ENCODE assay signal across 8 cellular contexts in genomic region chr15:40307421-40308165, GRCh38. TPM values are rescaled to one million over a fixed set of nuclear protein-coding genes. Genes with fewer than 3 reads are reported as not detected.
DNase-seq lines count a peak whose midpoint lies in the region; ATAC-seq and FAIRE-seq lines count a peak whose summit lies in the region.

TSS of gene PLCB2 (minus strand) at chr15:40307935. CDS start at chr15:40307672, 263 bp downstream.

- peak; percentile 47 for ATAC-seq in HG02970 (IDR thresholded peaks at IDR 0.05; ENCODE audit: low FRiP score, unreplicated experiment)

- FAIRE-seq in GM18507 (lab: Jason Lieb, UNC), result peak; percentile 71

- DNase-seq in GM18507 (ENCODE audit: extremely low spot score, insufficient read length, low read depth) (peak; percentile 55), SK-N-DZ (ENCODE audit: low spot score) (peak; percentile 67), islet precursor cell (peak; percentile 89), LoVo (ENCODE audit: low spot score) (no peak), NCI-H748 (lab: John Stamatoyannopoulos, UW; ENCODE audit: unreplicated experiment) (no peak)
- peak in 3 of 4 experiments; percentile 36 to 67 (median 64) for DNase-seq in activated naive CD4-positive, alpha-beta T cell (lab: John Stamatoyannopoulos, UW)
- DNase-seq in stimulated activated CD4-positive, alpha-beta T cell treated with anti-CD3 and anti-CD28 coated beads, TNF-alpha, amount 100 ng/mL, for 24 hours (ENCODE audit: low read depth in 3 of 3), result peak in 2 of 3 experiments; percentile 32 to 61

RNA-seq across cellular contexts. Expression of gene PLCB2, which starts in this region (rescaled TPM):
- 12.5 and 12.6 TPM in 2 replicates for polyA plus RNA-seq in SK-N-DZ (2014; cell fraction: cytosol; rRNA removed)
- polyA plus RNA-seq in SK-N-DZ (2014; cell fraction: nucleus; rRNA removed), result 71.1 and 88.9 TPM in 2 replicates

Comparison
In these comparisons a context has a peak if more than half of its experiments do, and no peak if none do; other contexts are left out.
1. DNase-seq: peak in GM18507 (single experiment), SK-N-DZ (single experiment), activated naive CD4-positive, alpha-beta T cell (3 of 4), islet precursor cell (single experiment) and stimulated activated CD4-positive, alpha-beta T cell treated with anti-CD3 and anti-CD28 coated beads, TNF-alpha, amount 100 ng/mL, for 24 hours (2 of 3); none in LoVo (single experiment) and NCI-H748 (single experiment).